Comparison of ENCODE assay signal across 1 cellular context in the genomic region with DNA sequence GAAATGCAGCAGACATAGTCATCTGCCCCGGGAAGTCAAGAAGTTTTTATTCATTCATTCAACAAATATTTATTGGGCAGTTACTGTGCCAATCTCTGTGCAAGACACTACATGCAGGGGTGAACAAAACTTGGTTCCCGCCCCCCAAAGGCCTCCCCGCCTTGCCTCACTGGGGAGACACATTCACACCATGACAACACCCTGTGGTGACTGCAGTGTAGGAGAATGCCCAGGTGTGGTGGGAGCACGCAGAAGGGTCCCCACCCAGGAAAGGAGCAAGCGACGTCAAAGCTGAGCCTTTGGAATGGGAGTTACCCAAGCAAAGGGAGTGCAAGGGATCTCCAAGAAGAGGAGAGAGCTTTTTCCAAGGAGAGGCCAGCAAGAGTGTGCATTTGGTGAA.
TF ChIP-seq lines count a peak whose summit lies in the region.

No MANE protein-coding gene starts in this region.

TF ChIP-seq in H1, 55 proteins besides CTCF, POLR2A, EP300 and RAD21:
- TF ChIP-seq ASH2L (IDR thresholded peaks at IDR 0.05; ENCODE audit: low read length) (no peak), GTF2F1 (IDR thresholded peaks at IDR 0.05; ENCODE audit: borderline replicate concordance, low read depth, low read length) (no peak), SP2 (IDR thresholded peaks at IDR 0.05; ENCODE audit: low read length) (no peak), RNF2 (IDR thresholded peaks at IDR 0.05; ENCODE audit: borderline replicate concordance, low read depth, low read length, missing control alignments, poor library complexity, severe bottlenecking) (no peak), KDM4A (IDR thresholded peaks at IDR 0.05; ENCODE audit: low read depth, low read length, severe bottlenecking) (no peak), CTBP2 (IDR thresholded peaks at IDR 0.05; ENCODE audit: borderline replicate concordance, insufficient read depth, insufficient read length, low read length) (no peak), KDM1A (IDR thresholded peaks at IDR 0.05; ENCODE audit: borderline replicate concordance, low read length) (no peak), EZH2 (IDR thresholded peaks at IDR 0.05; ENCODE audit: low read depth, low read length, severe bottlenecking) (no peak), SRF (IDR thresholded peaks at IDR 0.05; ENCODE audit: low read depth, low read length) (no peak), NANOG (IDR thresholded peaks at IDR 0.05; ENCODE audit: insufficient read depth, low read depth, low read length, poor library complexity, severe bottlenecking) (no peak), SIN3A (conservative IDR thresholded peaks at IDR 0.05 in 1 of 2, IDR thresholded peaks at IDR 0.05 in 1 of 2; ENCODE audit: low read depth in 1 of 2, low read length in 2 of 2) (no peak), SIRT6 (IDR thresholded peaks at IDR 0.05; ENCODE audit: low read length) (no peak), MAFK (IDR thresholded peaks at IDR 0.05; ENCODE audit: low read depth, low read length) (no peak), CEBPB (IDR thresholded peaks at IDR 0.05; ENCODE audit: low read depth, low read length) (no peak), BACH1 (IDR thresholded peaks at IDR 0.05; ENCODE audit: low read length) (no peak), HDAC2 (IDR thresholded peaks at IDR 0.05; ENCODE audit: borderline replicate concordance in 1 of 2, low read depth in 2 of 2, low read length in 2 of 2) (no peak)
- TF ChIP-seq, protein P1, sequence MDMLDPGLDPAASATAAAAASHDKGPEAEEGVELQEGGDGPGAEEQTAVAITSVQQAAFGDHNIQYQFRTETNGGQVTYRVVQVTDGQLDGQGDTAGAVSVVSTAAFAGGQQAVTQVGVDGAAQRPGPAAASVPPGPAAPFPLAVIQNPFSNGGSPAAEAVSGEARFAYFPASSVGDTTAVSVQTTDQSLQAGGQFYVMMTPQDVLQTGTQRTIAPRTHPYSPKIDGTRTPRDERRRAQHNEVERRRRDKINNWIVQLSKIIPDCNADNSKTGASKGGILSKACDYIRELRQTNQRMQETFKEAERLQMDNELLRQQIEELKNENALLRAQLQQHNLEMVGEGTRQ (IDR thresholded peaks at IDR 0.05; ENCODE audit: low read length): no peak
- TF ChIP-seq, protein P2, sequence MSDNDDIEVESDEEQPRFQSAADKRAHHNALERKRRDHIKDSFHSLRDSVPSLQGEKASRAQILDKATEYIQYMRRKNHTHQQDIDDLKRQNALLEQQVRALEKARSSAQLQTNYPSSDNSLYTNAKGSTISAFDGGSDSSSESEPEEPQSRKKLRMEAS (IDR thresholded peaks at IDR 0.05): no peak
- TF ChIP-seq, protein P3, sequence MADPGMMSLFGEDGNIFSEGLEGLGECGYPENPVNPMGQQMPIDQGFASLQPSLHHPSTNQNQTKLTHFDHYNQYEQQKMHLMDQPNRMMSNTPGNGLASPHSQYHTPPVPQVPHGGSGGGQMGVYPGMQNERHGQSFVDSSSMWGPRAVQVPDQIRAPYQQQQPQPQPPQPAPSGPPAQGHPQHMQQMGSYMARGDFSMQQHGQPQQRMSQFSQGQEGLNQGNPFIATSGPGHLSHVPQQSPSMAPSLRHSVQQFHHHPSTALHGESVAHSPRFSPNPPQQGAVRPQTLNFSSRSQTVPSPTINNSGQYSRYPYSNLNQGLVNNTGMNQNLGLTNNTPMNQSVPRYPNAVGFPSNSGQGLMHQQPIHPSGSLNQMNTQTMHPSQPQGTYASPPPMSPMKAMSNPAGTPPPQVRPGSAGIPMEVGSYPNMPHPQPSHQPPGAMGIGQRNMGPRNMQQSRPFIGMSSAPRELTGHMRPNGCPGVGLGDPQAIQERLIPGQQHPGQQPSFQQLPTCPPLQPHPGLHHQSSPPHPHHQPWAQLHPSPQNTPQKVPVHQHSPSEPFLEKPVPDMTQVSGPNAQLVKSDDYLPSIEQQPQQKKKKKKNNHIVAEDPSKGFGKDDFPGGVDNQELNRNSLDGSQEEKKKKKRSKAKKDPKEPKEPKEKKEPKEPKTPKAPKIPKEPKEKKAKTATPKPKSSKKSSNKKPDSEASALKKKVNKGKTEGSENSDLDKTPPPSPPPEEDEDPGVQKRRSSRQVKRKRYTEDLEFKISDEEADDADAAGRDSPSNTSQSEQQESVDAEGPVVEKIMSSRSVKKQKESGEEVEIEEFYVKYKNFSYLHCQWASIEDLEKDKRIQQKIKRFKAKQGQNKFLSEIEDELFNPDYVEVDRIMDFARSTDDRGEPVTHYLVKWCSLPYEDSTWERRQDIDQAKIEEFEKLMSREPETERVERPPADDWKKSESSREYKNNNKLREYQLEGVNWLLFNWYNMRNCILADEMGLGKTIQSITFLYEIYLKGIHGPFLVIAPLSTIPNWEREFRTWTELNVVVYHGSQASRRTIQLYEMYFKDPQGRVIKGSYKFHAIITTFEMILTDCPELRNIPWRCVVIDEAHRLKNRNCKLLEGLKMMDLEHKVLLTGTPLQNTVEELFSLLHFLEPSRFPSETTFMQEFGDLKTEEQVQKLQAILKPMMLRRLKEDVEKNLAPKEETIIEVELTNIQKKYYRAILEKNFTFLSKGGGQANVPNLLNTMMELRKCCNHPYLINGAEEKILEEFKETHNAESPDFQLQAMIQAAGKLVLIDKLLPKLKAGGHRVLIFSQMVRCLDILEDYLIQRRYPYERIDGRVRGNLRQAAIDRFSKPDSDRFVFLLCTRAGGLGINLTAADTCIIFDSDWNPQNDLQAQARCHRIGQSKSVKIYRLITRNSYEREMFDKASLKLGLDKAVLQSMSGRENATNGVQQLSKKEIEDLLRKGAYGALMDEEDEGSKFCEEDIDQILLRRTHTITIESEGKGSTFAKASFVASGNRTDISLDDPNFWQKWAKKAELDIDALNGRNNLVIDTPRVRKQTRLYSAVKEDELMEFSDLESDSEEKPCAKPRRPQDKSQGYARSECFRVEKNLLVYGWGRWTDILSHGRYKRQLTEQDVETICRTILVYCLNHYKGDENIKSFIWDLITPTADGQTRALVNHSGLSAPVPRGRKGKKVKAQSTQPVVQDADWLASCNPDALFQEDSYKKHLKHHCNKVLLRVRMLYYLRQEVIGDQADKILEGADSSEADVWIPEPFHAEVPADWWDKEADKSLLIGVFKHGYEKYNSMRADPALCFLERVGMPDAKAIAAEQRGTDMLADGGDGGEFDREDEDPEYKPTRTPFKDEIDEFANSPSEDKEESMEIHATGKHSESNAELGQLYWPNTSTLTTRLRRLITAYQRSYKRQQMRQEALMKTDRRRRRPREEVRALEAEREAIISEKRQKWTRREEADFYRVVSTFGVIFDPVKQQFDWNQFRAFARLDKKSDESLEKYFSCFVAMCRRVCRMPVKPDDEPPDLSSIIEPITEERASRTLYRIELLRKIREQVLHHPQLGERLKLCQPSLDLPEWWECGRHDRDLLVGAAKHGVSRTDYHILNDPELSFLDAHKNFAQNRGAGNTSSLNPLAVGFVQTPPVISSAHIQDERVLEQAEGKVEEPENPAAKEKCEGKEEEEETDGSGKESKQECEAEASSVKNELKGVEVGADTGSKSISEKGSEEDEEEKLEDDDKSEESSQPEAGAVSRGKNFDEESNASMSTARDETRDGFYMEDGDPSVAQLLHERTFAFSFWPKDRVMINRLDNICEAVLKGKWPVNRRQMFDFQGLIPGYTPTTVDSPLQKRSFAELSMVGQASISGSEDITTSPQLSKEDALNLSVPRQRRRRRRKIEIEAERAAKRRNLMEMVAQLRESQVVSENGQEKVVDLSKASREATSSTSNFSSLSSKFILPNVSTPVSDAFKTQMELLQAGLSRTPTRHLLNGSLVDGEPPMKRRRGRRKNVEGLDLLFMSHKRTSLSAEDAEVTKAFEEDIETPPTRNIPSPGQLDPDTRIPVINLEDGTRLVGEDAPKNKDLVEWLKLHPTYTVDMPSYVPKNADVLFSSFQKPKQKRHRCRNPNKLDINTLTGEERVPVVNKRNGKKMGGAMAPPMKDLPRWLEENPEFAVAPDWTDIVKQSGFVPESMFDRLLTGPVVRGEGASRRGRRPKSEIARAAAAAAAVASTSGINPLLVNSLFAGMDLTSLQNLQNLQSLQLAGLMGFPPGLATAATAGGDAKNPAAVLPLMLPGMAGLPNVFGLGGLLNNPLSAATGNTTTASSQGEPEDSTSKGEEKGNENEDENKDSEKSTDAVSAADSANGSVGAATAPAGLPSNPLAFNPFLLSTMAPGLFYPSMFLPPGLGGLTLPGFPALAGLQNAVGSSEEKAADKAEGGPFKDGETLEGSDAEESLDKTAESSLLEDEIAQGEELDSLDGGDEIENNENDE (IDR thresholded peaks at IDR 0.05; ENCODE audit: insufficient replicate concordance, low read length): no peak
